Comparison of ENCODE assay signal across 9 cellular contexts in the genomic region with DNA sequence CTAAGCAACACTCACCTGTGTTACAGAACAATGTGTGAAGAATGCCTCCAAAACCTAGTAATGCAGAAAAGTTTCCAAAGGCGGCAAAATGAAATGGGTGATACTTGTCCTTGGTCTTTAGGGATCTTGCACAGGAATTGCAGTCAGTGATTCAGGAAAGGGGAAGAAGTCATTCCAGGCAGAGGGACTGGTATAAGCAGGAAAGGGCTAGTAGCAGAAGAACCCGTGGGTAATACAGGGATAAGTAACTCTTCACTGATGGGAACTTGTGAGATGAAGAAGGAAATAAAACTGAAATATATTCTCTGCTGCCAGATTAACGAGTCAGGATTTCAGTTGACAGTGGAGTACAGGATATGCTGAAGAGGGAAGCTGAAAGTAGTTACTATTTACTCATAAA. TPM values are rescaled to one million over a fixed set of nuclear protein-coding genes. Genes with fewer than 3 reads are reported as not detected.
DNase-seq lines count a peak whose midpoint lies in the region; ATAC-seq, FAIRE-seq and TF ChIP-seq lines count a peak whose summit lies in the region.
"Had no signal": no experiment of that assay in that cellular context is flagged by ENCODE, and none has a peak within 500 bp of the region (broad histone marks: within the 10 kb centered on the region; RNA-seq: fewer than 3 reads in every experiment).

No MANE protein-coding gene starts in this region.

- no peak for FAIRE-seq in RCC 7860 (lab: Jason Lieb, UNC)
- FAIRE-seq: TTC549 had no signal

- H3K4me3 ChIP-seq in choroid plexus epithelial cell (ENCODE audit: low read depth, low read length), result peak overlapping the region; percentile 92
- peak overlapping the region; percentile 85 for H3K4me3 ChIP-seq in naive thymus-derived CD4-positive, alpha-beta T cell (ENCODE audit: low read length)

- H3K27me3 Mint-ChIP-seq in naive thymus-derived CD4-positive, alpha-beta T cell, result peaks cover 0 to 14% (median 3%) of the 10 kb centered on the region in 5 donors

- CTCF ChIA-PET in naive thymus-derived CD4-positive, alpha-beta T cell (lab: Charles Lee), result no interaction called here

- no peaks in the 10 kb centered on the region for H3K9me3 ChIP-seq in naive thymus-derived CD4-positive, alpha-beta T cell (ENCODE audit: control insufficient read depth in 2 of 3, low read length in 3 of 3)

- H3K4me1 ChIP-seq in naive thymus-derived CD4-positive, alpha-beta T cell (ENCODE audit: control insufficient read depth in 2 of 2, insufficient read depth in 2 of 2, low read length in 2 of 2), result peaks cover 9 to 16% of the 10 kb centered on the region in 2 donors

- H3K36me3 ChIP-seq in naive thymus-derived CD4-positive, alpha-beta T cell (ENCODE audit: control insufficient read depth in 2 of 3, insufficient read depth in 3 of 3, low read length in 3 of 3), result no peaks in the 10 kb centered on the region

- H3K27ac ChIP-seq in naive thymus-derived CD4-positive, alpha-beta T cell (ENCODE audit: low read depth, low read length), result peak overlapping the region; percentile 73

- H3K9me3 Mint-ChIP-seq in naive thymus-derived CD4-positive, alpha-beta T cell, result peaks cover 0 to 17% (median 0%) of the 10 kb centered on the region in 11 donors

- TF ChIP-seq CTCF in choroid plexus epithelial cell (conservative IDR thresholded peaks at IDR 0.05; ENCODE audit: low read depth, low read length), result no peak

- H3K27me3 ChIP-seq in naive thymus-derived CD4-positive, alpha-beta T cell (ENCODE audit: control insufficient read depth in 2 of 2, insufficient read depth in 2 of 2, low read length in 2 of 2), result no peaks in the 10 kb centered on the region

- H3K4me3 Mint-ChIP-seq in naive thymus-derived CD4-positive, alpha-beta T cell, result peak overlapping the region; percentile 95 to 99 (median 98)

- H3K36me3 Mint-ChIP-seq in naive thymus-derived CD4-positive, alpha-beta T cell, result peaks cover 5 to 22% (median 17%) of the 10 kb centered on the region in 5 donors

- POLR2A ChIA-PET in naive thymus-derived CD4-positive, alpha-beta T cell (lab: Charles Lee), result no interaction called here

- intact Hi-C loops in naive thymus-derived CD4-positive, alpha-beta T cell (cut with micrococcal nuclease), result loop anchor here (1.0 to 10.0 kb wide), 7 partner anchors 114 to 1549 kb away; partner anchors contain the start of genes SNX2 (in 2 of the 2), CSNK1G3 (in 1 of the 2) and LOX (in 1 of the 2)

- peak overlapping the region; percentile 1 to 98 (median 96) for H3K27ac Mint-ChIP-seq in naive thymus-derived CD4-positive, alpha-beta T cell

- peak; percentile 24 for DNase-seq in CD1c-positive myeloid dendritic cell (ENCODE audit: extremely low spot score)
- DNase-seq in KBM-7, result peak; percentile 13
- DNase-seq in choroid plexus epithelial cell (ENCODE audit: low read depth), result no peak
- DNase-seq in naive thymus-derived CD4-positive, alpha-beta T cell, result no peak
- no peak for DNase-seq in midbrain (lab: John Stamatoyannopoulos, UW)
- no peak for DNase-seq in RCC 7860 (ENCODE audit: low spot score)
- no peak for DNase-seq in AG08395 (ENCODE audit: low spot score)

- peaks cover 30 to 51% (median 47%) of the 10 kb centered on the region in 7 donors for H3K4me1 Mint-ChIP-seq in naive thymus-derived CD4-positive, alpha-beta T cell

- ATAC-seq in naive thymus-derived CD4-positive, alpha-beta T cell, result no peak
- ATAC-seq in GM19455 (IDR thresholded peaks at IDR 0.05; ENCODE audit: unreplicated experiment), result no peak

- in situ Hi-C loops in KBM-7 (cut with MboI; ENCODE audit: low pct_unique_long_range_greater_than_20kb, low sequenced_read_pairs), result no loop called here

RNA-seq across cellular contexts. Expression of gene SRFBP1, which starts 1.2 kb away (rescaled TPM):
- total RNA-seq in naive thymus-derived CD4-positive, alpha-beta T cell, result 10 to 100 TPM in 3 of 5 experiments, 1 to 10 TPM in 2; 7.5 to 14.5 (median 11.8) TPM
- 10 to 100 TPM; 11.8 to 13.3 TPM for polyA plus RNA-seq in naive thymus-derived CD4-positive, alpha-beta T cell

Comparison
In these comparisons a context has a peak if more than half of its experiments do, and no peak if none do; other contexts are left out.
1. DNase-seq: peak in CD1c-positive myeloid dendritic cell (single experiment) and KBM-7 (single experiment); none in choroid plexus epithelial cell (single experiment), naive thymus-derived CD4-positive, alpha-beta T cell (0 of 9), midbrain (single experiment), RCC 7860 (single experiment) and AG08395 (single experiment).